In the genomic region with DNA sequence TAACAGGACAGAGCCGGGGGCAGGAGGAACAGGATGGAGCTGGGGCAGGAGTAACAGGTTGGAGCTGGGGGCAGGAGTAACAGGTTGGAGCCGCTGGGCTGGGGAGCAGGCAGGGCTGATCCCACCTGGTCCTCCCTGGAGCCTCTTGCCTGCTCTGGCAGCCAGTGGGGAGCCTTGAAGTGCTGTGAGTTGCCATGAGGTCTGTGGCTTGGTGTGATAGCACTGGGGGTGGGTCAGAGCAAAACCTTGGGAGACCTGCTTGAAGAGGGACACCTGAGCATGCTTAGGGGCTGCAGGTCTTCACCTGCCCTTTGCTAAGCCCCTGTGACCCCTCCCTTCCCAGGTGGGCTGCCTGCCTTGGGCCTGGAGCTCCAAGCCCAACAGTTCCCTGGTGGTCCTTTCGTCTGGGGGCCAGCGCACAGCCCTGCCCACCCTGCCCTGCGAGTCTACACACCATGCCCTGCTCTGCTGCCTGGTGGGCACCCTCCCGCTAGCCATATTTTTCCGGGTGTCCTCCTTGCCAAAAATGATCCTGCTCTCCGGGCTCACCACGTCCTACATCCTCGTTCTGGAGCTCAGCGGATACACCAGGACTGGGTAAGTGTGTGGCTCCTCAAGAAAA, we compare ENCODE assay signal across 23 cellular contexts.
DNase-seq lines count a peak whose midpoint lies in the region; ATAC-seq, FAIRE-seq and TF ChIP-seq lines count a peak whose summit lies in the region.
"Had no signal": no experiment of that assay in that cellular context is flagged by ENCODE, and none has a peak within 500 bp of the region (broad histone marks: within the 10 kb centered on the region; RNA-seq: fewer than 3 reads in every experiment).

No MANE protein-coding gene starts in this region.

- H3K4me3 Mint-ChIP-seq in endodermal cell, result no peak overlapping the region
- H3K4me3 Mint-ChIP-seq: activated naive CD8-positive, alpha-beta T cell treated with anti-CD3 and anti-CD28 coated beads, Interleukin-2, amount 10 ng/mL, durations not matched to agents 7 days and 5 days; immature natural killer cell; nephron progenitor cell; T-helper 17 cell had no signal

- H3K27ac ChIP-seq in right lobe of liver (no peak overlapping the region), HepG2 (ENCODE audit: extremely low read length, insufficient read depth, low read length) (no peak overlapping the region), endodermal cell (ENCODE audit: low read depth, low read length) (no peak overlapping the region), OCI-LY7 (ENCODE audit: low read depth, low read length, poor library complexity, severe bottlenecking) (no peak overlapping the region)
- H3K27ac ChIP-seq: hepatocyte, RWPE1 had no signal

- H3K27me3 Mint-ChIP-seq in endodermal cell (ENCODE audit: insufficient read depth), result no peaks in the 10 kb centered on the region
- H3K27me3 Mint-ChIP-seq: activated naive CD8-positive, alpha-beta T cell treated with anti-CD3 and anti-CD28 coated beads, Interleukin-2, amount 10 ng/mL, durations not matched to agents 7 days and 5 days had no signal

- no peaks in the 10 kb centered on the region for H3K9me2 ChIP-seq in OCI-LY7 (ENCODE audit: insufficient read depth, low read length)
- H3K9me2 ChIP-seq: SK-N-SH had no signal

- H3K4me3 ChIP-seq in right lobe of liver (no peak overlapping the region), HepG2 (replicated peaks in 1 of 3; ENCODE audit: insufficient read depth in 1 of 3, low read depth in 2 of 3, low read length in 3 of 3) (no peak overlapping the region), endodermal cell (ENCODE audit: low read length) (no peak overlapping the region), OCI-LY7 (ENCODE audit: low read depth, low read length, poor library complexity, severe bottlenecking) (no peak overlapping the region)
- H3K4me3 ChIP-seq: GM12878, hepatocyte had no signal

- no peak for TF ChIP-seq RAD21 in HepG2 (CRISPR knock-in tag; IDR thresholded peaks at IDR 0.05)

- no peaks in the 10 kb centered on the region for H3K79me2 ChIP-seq in HepG2 (ENCODE audit: insufficient read depth, low read length)
- H3K79me2 ChIP-seq in OCI-LY7 (ENCODE audit: insufficient read depth, low read depth, low read length), result no peaks in the 10 kb centered on the region
- H3K79me2 ChIP-seq: hepatocyte had no signal

- no peak for FAIRE-seq in HepG2 (lab: Jason Lieb, UNC)
- FAIRE-seq: astrocyte, frontal cortex, GM12878 had no signal

- peaks cover 0 to 22% (median 10%) of the 10 kb centered on the region in 4 donors for H3K4me1 ChIP-seq in right lobe of liver
- peaks cover 30% of the 10 kb centered on the region for H3K4me1 ChIP-seq in HepG2 (ENCODE audit: insufficient read depth, low read length)
- H3K4me1 ChIP-seq in endodermal cell (ENCODE audit: control insufficient read depth, insufficient read depth, low read length), result no peaks in the 10 kb centered on the region
- H3K4me1 ChIP-seq in OCI-LY7 (ENCODE audit: insufficient read depth, low read length, poor library complexity, severe bottlenecking), result no peaks in the 10 kb centered on the region

- intact Hi-C loops in right lobe of liver (cut with DNase I), result no loop called here
- intact Hi-C loops in HepG2 (cut with micrococcal nuclease; ENCODE audit: unreplicated experiment), result no loop called here
- intact Hi-C loops in posterior vena cava (cut with DNase I), result no loop called here
- intact Hi-C loops in OCI-LY7 (cut with micrococcal nuclease; ENCODE audit: unreplicated experiment), result no loop called here

- H3K36me3 Mint-ChIP-seq in endodermal cell (ENCODE audit: low read depth), result no peaks in the 10 kb centered on the region
- H3K36me3 Mint-ChIP-seq: activated naive CD8-positive, alpha-beta T cell treated with anti-CD3 and anti-CD28 coated beads, Interleukin-2, amount 10 ng/mL, durations not matched to agents 7 days and 5 days; immature natural killer cell had no signal

- 84% methylated on average over 3 of the region's 11 CpGs for WGBS in right lobe of liver (ENCODE audit: insufficient coverage, low coverage, low lambda C conversion rate, missing lambda C conversion rate)
- 93% methylated on average over 9 of the region's 11 CpGs for WGBS in HepG2 (ENCODE audit: low lambda C conversion rate)
- 94 to 96% methylated on average over 9 to 11 of the region's 11 CpGs for WGBS in endodermal cell (ENCODE audit: insufficient coverage in 1 of 2, insufficient read length in 1 of 2), 2 experiments

- no peaks in the 10 kb centered on the region for H3K27me3 ChIP-seq in right lobe of liver
- H3K27me3 ChIP-seq in HepG2 (ENCODE audit: control insufficient read depth in 1 of 2, insufficient read depth in 2 of 2, low read length in 2 of 2), result peaks cover 0 to 3% of the 10 kb centered on the region in 2 experiments; a peak in 1 of 5 replicates
- H3K27me3 ChIP-seq in endodermal cell (ENCODE audit: control insufficient read depth, insufficient read depth, low read length, poor library complexity, severe bottlenecking), result no peaks in the 10 kb centered on the region
- H3K27me3 ChIP-seq: hepatocyte had no signal

- peak in 2 of 3 donors; percentile 10 to 38 for DNase-seq in right lobe of liver
- no peak for DNase-seq in HepG2 (ENCODE audit: low spot score)
- peak; percentile 18 for DNase-seq in endodermal cell
- DNase-seq in posterior vena cava (ENCODE audit: low spot score), result peak; percentile 52
- DNase-seq in OCI-LY7 (ENCODE audit: low spot score), result no peak
- DNase-seq in NCI-H774 (lab: John Stamatoyannopoulos, UW), result no peak
- DNase-seq: activated CD4-positive, alpha-beta T cell treated with anti-CD3 and anti-CD28 coated beads for 4 hours; activated naive CD8-positive, alpha-beta T cell treated with anti-CD3 and anti-CD28 coated beads, Interleukin-2, amount 10 ng/mL, durations not matched to agents 7 days and 5 days; C1 segment of cervical spinal cord; Calu3; H7; immature natural killer cell; Kasumi-1; NCI-H1694; nephron progenitor cell; SK-N-SH; T-helper 17 cell had no signal

- ATAC-seq in right lobe of liver (no peak), HepG2 (no peak), GM18870 (IDR thresholded peaks at IDR 0.05; ENCODE audit: unreplicated experiment) (no peak)
- ATAC-seq: GM12878, T-helper 17 cell had no signal

- TF ChIP-seq CTCF in right lobe of liver (IDR thresholded peaks at IDR 0.05), result no peak
- TF ChIP-seq CTCF in HepG2 (CRISPR knock-in tag; IDR thresholded peaks at IDR 0.05), result no peak
- TF ChIP-seq CTCF in endodermal cell (conservative IDR thresholded peaks at IDR 0.05), result no peak
- TF ChIP-seq CTCF in OCI-LY7 (conservative IDR thresholded peaks at IDR 0.05; ENCODE audit: low read length), result no peak

- H2AFZ ChIP-seq in HepG2 (ENCODE audit: low read length) (no peak overlapping the region), OCI-LY7 (ENCODE audit: low read length) (no peak overlapping the region)
- H2AFZ ChIP-seq: hepatocyte had no signal

- H3K36me3 ChIP-seq in right lobe of liver, result no peaks in the 10 kb centered on the region
- no peaks in the 10 kb centered on the region for H3K36me3 ChIP-seq in HepG2 (replicated peaks in 1 of 2; ENCODE audit: control insufficient read depth in 1 of 2, insufficient read depth in 2 of 2, low read length in 2 of 2)
- no peaks in the 10 kb centered on the region for H3K36me3 ChIP-seq in endodermal cell (ENCODE audit: control insufficient read depth, insufficient read depth, low read length)
- no peaks in the 10 kb centered on the region for H3K36me3 ChIP-seq in OCI-LY7 (ENCODE audit: insufficient read depth, low read length)

- H3K27ac Mint-ChIP-seq in endodermal cell, result no peak overlapping the region
- H3K27ac Mint-ChIP-seq: activated naive CD8-positive, alpha-beta T cell treated with anti-CD3 and anti-CD28 coated beads, Interleukin-2, amount 10 ng/mL, durations not matched to agents 7 days and 5 days; immature natural killer cell; nephron progenitor cell; T-helper 17 cell had no signal

- H3K9me3 ChIP-seq in right lobe of liver, result no peaks in the 10 kb centered on the region
- no peaks in the 10 kb centered on the region for H3K9me3 ChIP-seq in HepG2 (ENCODE audit: low read length)
- no peaks in the 10 kb centered on the region for H3K9me3 ChIP-seq in endodermal cell (ENCODE audit: control insufficient read depth, low read length)
- H3K9me3 ChIP-seq in OCI-LY7 (ENCODE audit: low read length), result no peaks in the 10 kb centered on the region
- H3K9me3 ChIP-seq: SK-N-SH had no signal

- POLR2A ChIA-PET in HepG2 (lab: Yijun Ruan, JAX), result interaction anchor here (1.0 kb wide), 1 partner anchor 196 kb away, joined by 3 read pairs; no protein-coding TSS in a partner anchor
- POLR2A ChIA-PET in OCI-LY7 (lab: Charles Lee), result no interaction called here

- no peak for TF ChIP-seq EP300 in HepG2 (IDR thresholded peaks at IDR 0.05; ENCODE audit: low read depth in 2 of 2, low read length in 2 of 2)
- TF ChIP-seq EP300 in HepG2 (CRISPR knock-in tag; IDR thresholded peaks at IDR 0.05; ENCODE audit: borderline replicate concordance), result no peak

- TF ChIP-seq POLR2A in right lobe of liver (IDR thresholded peaks at IDR 0.05) (no peak), HepG2 (IDR thresholded peaks at IDR 0.05; ENCODE audit: insufficient read depth in 1 of 2, low read depth in 2 of 2, low read length in 2 of 2) (no peak)

- CTCF ChIA-PET in HepG2 (lab: Yijun Ruan, JAX; ENCODE audit: low intra/inter-chr PET ratio, low total read pairs), result no interaction called here
- CTCF ChIA-PET in OCI-LY7 (lab: Charles Lee; ENCODE audit: unreplicated experiment), result no interaction called here

- H3K9ac ChIP-seq in HepG2 (ENCODE audit: insufficient read depth, low read depth, low read length) (no peak overlapping the region), endodermal cell (ENCODE audit: extremely low read depth, low read length, poor library complexity, severe bottlenecking) (no peak overlapping the region)
- H3K9ac ChIP-seq: SK-N-SH had no signal

- no TSS peak for BruUV-seq in HepG2 (replicated peaks; lab: Mats Ljungman, UMichigan)
- BruUV-seq in OCI-LY7 (replicated peaks; lab: Mats Ljungman, UMichigan), result no TSS peak

- H3K4me2 ChIP-seq in HepG2 (ENCODE audit: low read depth, low read length) (no peak overlapping the region), OCI-LY7 (ENCODE audit: low read length) (no peak overlapping the region)
- H3K4me2 ChIP-seq: hepatocyte, SK-N-SH had no signal

- peaks cover 8% of the 10 kb centered on the region for H3K4me1 Mint-ChIP-seq in endodermal cell
- H3K4me1 Mint-ChIP-seq: immature natural killer cell had no signal

- no peaks in the 10 kb centered on the region for H3K9me3 Mint-ChIP-seq in endodermal cell
- H3K9me3 Mint-ChIP-seq: activated naive CD8-positive, alpha-beta T cell treated with anti-CD3 and anti-CD28 coated beads, Interleukin-2, amount 10 ng/mL, durations not matched to agents 7 days and 5 days; immature natural killer cell; nephron progenitor cell had no signal

- in situ Hi-C loops in HepG2 (cut with HindIII; ENCODE audit: extremely low pct_ligation_motif_present, low pct_unique_long_range_greater_than_20kb), result no loop called here

- no peaks in the 10 kb centered on the region for H4K20me1 ChIP-seq in HepG2 (ENCODE audit: insufficient read depth, low read length)
- H4K20me1 ChIP-seq in OCI-LY7 (ENCODE audit: insufficient read depth, low read length), result no peaks in the 10 kb centered on the region

TF ChIP-seq in HepG2, 621 proteins besides CTCF, POLR2A, EP300 and RAD21 (continues in another document):
- TF ChIP-seq ZNF30 (CRISPR knock-in tag; IDR thresholded peaks at IDR 0.05), result no peak

Comparison
In these comparisons a context has a peak if more than half of its experiments do, and no peak if none do; other contexts are left out.
1. DNase-seq: peak in right lobe of liver (2 of 3), endodermal cell (single experiment) and posterior vena cava (single experiment); none in HepG2 (single experiment), OCI-LY7 (single experiment) and NCI-H774 (single experiment).